Comparison of ENCODE assay signal across 19 cellular contexts in the genomic region with DNA sequence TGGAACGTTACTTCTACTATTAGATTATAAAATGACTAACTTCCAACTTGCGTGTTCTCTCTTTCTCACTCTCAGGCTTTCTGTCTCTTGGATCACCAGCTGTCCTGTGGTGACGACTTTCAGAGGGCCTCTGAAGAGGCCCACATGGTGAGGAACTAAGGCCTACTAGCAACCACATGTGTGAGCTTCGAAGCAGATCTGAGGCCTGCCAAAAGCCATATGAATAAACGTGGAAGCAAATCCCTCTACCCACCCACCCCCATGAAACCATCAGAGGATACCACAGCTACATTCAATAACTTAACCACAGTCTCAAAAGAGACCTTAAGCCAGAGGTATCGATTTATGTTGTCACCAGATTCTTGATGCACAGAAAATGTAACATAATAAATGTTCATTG. TPM values are rescaled to one million over a fixed set of nuclear protein-coding genes. Genes with fewer than 3 reads are reported as not detected.
"Had no signal": no experiment of that assay in that cellular context is flagged by ENCODE, and none has a peak within 500 bp of the region (broad histone marks: within the 10 kb centered on the region; RNA-seq: fewer than 3 reads in every experiment).

No MANE protein-coding gene starts in this region.

- DNase-seq: activated CD4-positive, alpha-beta T cell treated with anti-CD3 and anti-CD28 coated beads, Interleukin-2, amount 50 U/mL, for 4 hours; activated CD4-positive, CD25-positive, alpha-beta regulatory T cell treated with anti-CD3 and anti-CD28 coated beads, Interleukin-2, amount 50 U/mL, for 72 hours; activated CD8-positive, alpha-beta memory T cell treated with anti-CD3 and anti-CD28 coated beads, Interleukin-2, amount 10 ng/mL, durations not matched to agents 7 days and 5 days; activated gamma-delta T cell treated with Interleukin-2 at 50 U/mL for 16 hours; activated naive CD8-positive, alpha-beta T cell treated with anti-CD3 and anti-CD28 coated beads for 36 hours; activated T-cell treated with anti-CD3 and anti-CD28 coated beads, Interleukin-2, amount 50 U/mL, for 4 hours; brain microvascular endothelial cell; foreskin fibroblast; glutamatergic neuron; naive thymus-derived CD8-positive, alpha-beta T cell; posterior cingulate gyrus; small intestine; thyroid gland had no signal

- H3K27me3 ChIP-seq: brain microvascular endothelial cell, esophagus muscularis mucosa, neutrophil, thyroid gland, vagina had no signal

- ATAC-seq: activated CD8-positive, alpha-beta memory T cell treated with anti-CD3 and anti-CD28 coated beads, Interleukin-2, amount 10 ng/mL, durations not matched to agents 7 days and 5 days; activated T-cell treated with anti-CD3 and anti-CD28 coated beads, Interleukin-2, amount 50 U/mL, for 4 hours; naive thymus-derived CD8-positive, alpha-beta T cell; stimulated activated effector memory CD8-positive, alpha-beta T cell treated with anti-CD3 and anti-CD28 coated beads, Interleukin-12 subunit alpha, Interleukin-12 subunit beta, amount 100 ng/mL, for 72 hours had no signal

- H3K4me3 ChIP-seq: esophagus muscularis mucosa, thyroid gland, vagina had no signal

- H3K4me1 ChIP-seq: esophagus muscularis mucosa, thyroid gland, vagina had no signal

- H3K27ac ChIP-seq: brain microvascular endothelial cell, esophagus muscularis mucosa, neutrophil, thyroid gland, vagina had no signal

- H3K9me3 ChIP-seq: esophagus muscularis mucosa, neutrophil, thyroid gland, vagina had no signal

- H3K36me3 ChIP-seq: brain microvascular endothelial cell, esophagus muscularis mucosa, neutrophil, thyroid gland, vagina had no signal

RNA-seq across cellular contexts. Expression of a gene that starts 13.5 kb away (rescaled TPM):
- total RNA-seq: activated CD8-positive, alpha-beta memory T cell treated with anti-CD3 and anti-CD28 coated beads, Interleukin-2, amount 10 ng/mL, durations not matched to agents 7 days and 5 days; activated naive CD8-positive, alpha-beta T cell treated with anti-CD3 and anti-CD28 coated beads for 36 hours; activated T-cell treated with anti-CD3 and anti-CD28 coated beads, Interleukin-2, amount 50 U/mL, for 4 hours; lung microvascular endothelial cell; mononuclear cell; naive thymus-derived CD8-positive, alpha-beta T cell; vagina had no signal
- polyA plus RNA-seq: naive thymus-derived CD8-positive, alpha-beta T cell had no signal
